24 cellular contexts compared by ENCODE assay signal in genomic region chr2:188609321-188610049, GRCh38.
DNase-seq lines count a peak whose midpoint lies in the region; ATAC-seq, FAIRE-seq and TF ChIP-seq lines count a peak whose summit lies in the region.
"Had no signal": no experiment of that assay in that cellular context is flagged by ENCODE, and none has a peak within 500 bp of the region (broad histone marks: within the 10 kb centered on the region; RNA-seq: fewer than 3 reads in every experiment).

No MANE protein-coding gene starts in this region.

- H3K27me3 ChIP-seq in breast epithelium (no peaks in the 10 kb centered on the region), astrocyte (ENCODE audit: insufficient read depth, low read length) (no peaks in the 10 kb centered on the region), mesenchymal stem cell (ENCODE audit: control insufficient read depth in 1 of 2, insufficient read depth in 1 of 2, low read length in 2 of 2) (no peaks in the 10 kb centered on the region), foreskin keratinocyte (no peaks in the 10 kb centered on the region)
- H3K27me3 ChIP-seq: Peyer's patch, right atrium auricular region had no signal

- H2BK5ac ChIP-seq in mesenchymal stem cell (ENCODE audit: low read depth, low read length, poor library complexity, severe bottlenecking) = no peak overlapping the region

- intact Hi-C loops in MCF 10A (cut with micrococcal nuclease) = no loop called here
- intact Hi-C loops in breast epithelium (cut with DNase I; ENCODE audit: low total_unique reads) = no loop called here

- CTCF ChIA-PET in MCF 10A (lab: Yijun Ruan, JAX) (interaction anchor here (0.7 kb wide), 1 partner anchor 22 kb away, joined by 3 read pairs; no protein-coding TSS in a partner anchor), T-cell (lab: Charles Lee) (no interaction called here)
- CTCF ChIA-PET in activated CD8-positive, alpha-beta memory T cell treated with anti-CD3 and anti-CD28 coated beads, Interleukin-2, amount 10 ng/mL, durations not matched to agents 7 days and 5 days (lab: Charles Lee) = no interaction called here

- H3K14ac ChIP-seq in mesenchymal stem cell (ENCODE audit: low read length in 2 of 2) = no peak overlapping the region

- H3K27ac Mint-ChIP-seq in MCF 10A (ENCODE audit: low read depth, unreplicated experiment) = no peak overlapping the region
- H3K27ac Mint-ChIP-seq in astrocyte (ENCODE audit: unreplicated experiment) = no peak overlapping the region
- no peak overlapping the region for H3K27ac Mint-ChIP-seq in activated CD8-positive, alpha-beta memory T cell treated with anti-CD3 and anti-CD28 coated beads, Interleukin-2, amount 10 ng/mL, durations not matched to agents 7 days and 5 days
- no peak overlapping the region for H3K27ac Mint-ChIP-seq in T-cell
- H3K27ac Mint-ChIP-seq: GM23338; naive B cell; T-helper 2 cell treated with Interferon-gamma antibody and Interleukin-4, amounts not matched to agents 5 μg/mL and 100 μg/mL, for 36 hours had no signal

- WGBS in mesenchymal stem cell = 100% methylated on average over 1 of the region's 1 CpG

- no peak overlapping the region for H3K18ac ChIP-seq in mesenchymal stem cell (ENCODE audit: low read depth in 1 of 2, low read length in 2 of 2)

- no peaks in the 10 kb centered on the region for H3K79me1 ChIP-seq in mesenchymal stem cell (replicated peaks; ENCODE audit: low read length, poor library complexity, severe bottlenecking)

- H3K4me3 Mint-ChIP-seq in MCF 10A (ENCODE audit: unreplicated experiment) = no peak overlapping the region
- no peak overlapping the region for H3K4me3 Mint-ChIP-seq in astrocyte (ENCODE audit: unreplicated experiment)
- H3K4me3 Mint-ChIP-seq in activated CD8-positive, alpha-beta memory T cell treated with anti-CD3 and anti-CD28 coated beads, Interleukin-2, amount 10 ng/mL, durations not matched to agents 7 days and 5 days = no peak overlapping the region
- no peak overlapping the region for H3K4me3 Mint-ChIP-seq in T-cell
- H3K4me3 Mint-ChIP-seq: GM23338; naive B cell; T-helper 2 cell treated with Interferon-gamma antibody and Interleukin-4, amounts not matched to agents 5 μg/mL and 100 μg/mL, for 36 hours had no signal

- no peak overlapping the region for H3K9ac ChIP-seq in astrocyte (ENCODE audit: low read length)
- H3K9ac ChIP-seq in mesenchymal stem cell (ENCODE audit: low read length) = no peak overlapping the region

- no peak overlapping the region for H4K91ac ChIP-seq in mesenchymal stem cell (ENCODE audit: low read length)

- H3K36me3 ChIP-seq in breast epithelium (no peaks in the 10 kb centered on the region), astrocyte (ENCODE audit: insufficient read depth, low read length) (no peaks in the 10 kb centered on the region), mesenchymal stem cell (ENCODE audit: control insufficient read depth in 1 of 2, insufficient read depth in 2 of 2, low read depth in 1 of 2, low read length in 2 of 2) (peaks cover 0 to 4% of the 10 kb centered on the region in 2 experiments)
- H3K36me3 ChIP-seq: Peyer's patch, right atrium auricular region had no signal

- peaks cover 0 to 3% of the 10 kb centered on the region in 2 donors for H3K9me3 ChIP-seq in breast epithelium
- H3K9me3 ChIP-seq in astrocyte (ENCODE audit: insufficient read depth, low read depth, low read length) = no peaks in the 10 kb centered on the region
- H3K9me3 ChIP-seq in mesenchymal stem cell (ENCODE audit: control insufficient read depth, low read length) = peaks cover 12% of the 10 kb centered on the region
- H3K9me3 ChIP-seq: Peyer's patch, right atrium auricular region had no signal

- POLR2A ChIA-PET in MCF 10A (lab: Yijun Ruan, JAX) (interaction anchor here (0.5 to 0.7 kb wide), 3 partner anchors 24 to 85 kb away, joined by 3 to 4 read pairs (median 3); no protein-coding TSS in a partner anchor), T-cell (lab: Charles Lee) (no interaction called here)

- H3K9me3 Mint-ChIP-seq in MCF 10A (ENCODE audit: unreplicated experiment) = no peaks in the 10 kb centered on the region
- H3K9me3 Mint-ChIP-seq in astrocyte (ENCODE audit: unreplicated experiment) = no peaks in the 10 kb centered on the region
- H3K9me3 Mint-ChIP-seq in activated CD8-positive, alpha-beta memory T cell treated with anti-CD3 and anti-CD28 coated beads, Interleukin-2, amount 10 ng/mL, durations not matched to agents 7 days and 5 days (ENCODE audit: low read depth) = peaks cover 2% of the 10 kb centered on the region
- no peaks in the 10 kb centered on the region for H3K9me3 Mint-ChIP-seq in T-cell
- H3K9me3 Mint-ChIP-seq: T-helper 2 cell treated with Interferon-gamma antibody and Interleukin-4, amounts not matched to agents 5 μg/mL and 100 μg/mL, for 36 hours had no signal

- H2BK12ac ChIP-seq in mesenchymal stem cell (ENCODE audit: low read length in 2 of 2) = peak overlapping the region in 1 of 2 experiments; percentile 31

- TF ChIP-seq CTCF in MCF 10A (IDR thresholded peaks at IDR 0.05; ENCODE audit: unreplicated experiment) (no peak), breast epithelium (IDR thresholded peaks at IDR 0.05) (no peak), astrocyte (IDR thresholded peaks at IDR 0.05; ENCODE audit: insufficient read depth, low read depth, low read length) (no peak), foreskin keratinocyte (conservative IDR thresholded peaks at IDR 0.05) (no peak)

- H3K4me1 ChIP-seq in breast epithelium = no peaks in the 10 kb centered on the region
- H3K4me1 ChIP-seq in astrocyte (ENCODE audit: insufficient read depth, low read length) = peaks cover 3% of the 10 kb centered on the region
- H3K4me1 ChIP-seq in mesenchymal stem cell (ENCODE audit: control insufficient read depth, insufficient read depth, low read depth, low read length) = peaks cover 2% of the 10 kb centered on the region
- H3K4me1 ChIP-seq in foreskin keratinocyte = no peaks in the 10 kb centered on the region
- H3K4me1 ChIP-seq: right atrium auricular region had no signal

- H3K27ac ChIP-seq in breast epithelium (no peak overlapping the region), astrocyte (ENCODE audit: low read depth, low read length) (no peak overlapping the region), mesenchymal stem cell (ENCODE audit: low read length, poor library complexity, severe bottlenecking) (no peak overlapping the region), foreskin keratinocyte (no peak overlapping the region)
- H3K27ac ChIP-seq: C4-2B, right atrium auricular region had no signal

- FAIRE-seq in astrocyte (lab: Jason Lieb, UNC) = no peak
- FAIRE-seq: A204.1, colon, keratinocyte had no signal

- no peak overlapping the region for H3K4me3 ChIP-seq in breast epithelium
- no peak overlapping the region for H3K4me3 ChIP-seq in astrocyte (ENCODE audit: insufficient read depth, low read depth, low read length)
- no peak overlapping the region for H3K4me3 ChIP-seq in mesenchymal stem cell (ENCODE audit: insufficient read depth in 1 of 2, low read depth in 1 of 2, low read length in 2 of 2)
- H3K4me3 ChIP-seq: GM23338, Peyer's patch, right atrium auricular region had no signal

- TF ChIP-seq POLR2A in breast epithelium (IDR thresholded peaks at IDR 0.05) = no peak

- peak; percentile 7 for DNase-seq in MCF 10A (ENCODE audit: unreplicated experiment)
- DNase-seq in breast epithelium (ENCODE audit: low spot score in 2 of 2) = no peak
- peak; percentile 75 for DNase-seq in astrocyte (ENCODE audit: low read depth)
- peak; percentile 50 for DNase-seq in glomerular visceral epithelial cell (ENCODE audit: extremely low spot score)
- no peak for DNase-seq in activated CD8-positive, alpha-beta memory T cell treated with anti-CD3 and anti-CD28 coated beads, Interleukin-2, amount 10 ng/mL, durations not matched to agents 7 days and 5 days
- DNase-seq in T-cell = no peak
- no peak for DNase-seq in mesenchymal stem cell
- no peak for DNase-seq in foreskin keratinocyte
- DNase-seq: activated CD4-positive, alpha-beta T cell treated with anti-CD3 and anti-CD28 coated beads, Interleukin-2, amount 50 U/mL, for 4 hours; activated naive CD4-positive, alpha-beta T cell; anterior cingulate cortex; hippocampal formation; KBM-7; naive B cell; NCI-H2029 treated with DMSO at 0.1 percent for 48 hours; Peyer's patch; stimulated activated CD8-positive, alpha-beta memory T cell treated with anti-CD3 and anti-CD28 coated beads, Interleukin-4, amount 100 ng/mL, for 48 hours had no signal

- H4K8ac ChIP-seq in mesenchymal stem cell (ENCODE audit: low read length) = no peak overlapping the region

- H3K23ac ChIP-seq in mesenchymal stem cell (ENCODE audit: low read length in 2 of 2) = no peak overlapping the region

- no peak overlapping the region for H3K4ac ChIP-seq in mesenchymal stem cell (ENCODE audit: low read depth in 1 of 2, low read length in 2 of 2)

- no TSS peak for BruUV-seq in MCF 10A (replicated peaks; lab: Mats Ljungman, UMichigan)

- no peaks in the 10 kb centered on the region for H3K79me2 ChIP-seq in astrocyte (ENCODE audit: insufficient read depth, low read length)

- no peak overlapping the region for H3K4me2 ChIP-seq in astrocyte (ENCODE audit: low read length)
- no peak overlapping the region for H3K4me2 ChIP-seq in mesenchymal stem cell (ENCODE audit: low read length, poor library complexity, severe bottlenecking)
- H3K4me2 ChIP-seq: GM23338 had no signal

- no peak for ATAC-seq in activated CD8-positive, alpha-beta memory T cell treated with anti-CD3 and anti-CD28 coated beads, Interleukin-2, amount 10 ng/mL, durations not matched to agents 7 days and 5 days
- no peak for ATAC-seq in T-cell (replicated peaks in 1 of 4)
- ATAC-seq in foreskin keratinocyte = no peak
- ATAC-seq: GM23338 had no signal

- H3K27me3 Mint-ChIP-seq in MCF 10A (ENCODE audit: insufficient read depth, unreplicated experiment) (no peaks in the 10 kb centered on the region), astrocyte (ENCODE audit: low read depth, unreplicated experiment) (no peaks in the 10 kb centered on the region), T-cell (no peaks in the 10 kb centered on the region)
- H3K27me3 Mint-ChIP-seq in activated CD8-positive, alpha-beta memory T cell treated with anti-CD3 and anti-CD28 coated beads, Interleukin-2, amount 10 ng/mL, durations not matched to agents 7 days and 5 days = no peaks in the 10 kb centered on the region
- H3K27me3 Mint-ChIP-seq: naive B cell had no signal

- H2AFZ ChIP-seq in astrocyte (ENCODE audit: low read depth, low read length) = no peak overlapping the region
- no peak overlapping the region for H2AFZ ChIP-seq in mesenchymal stem cell (ENCODE audit: low read depth, low read length)
- H2AFZ ChIP-seq: GM23338 had no signal

- no peak overlapping the region for H2BK120ac ChIP-seq in mesenchymal stem cell (ENCODE audit: low read depth, low read length)

- H3K4me1 Mint-ChIP-seq in MCF 10A (ENCODE audit: insufficient read depth, unreplicated experiment) = no peaks in the 10 kb centered on the region
- peaks cover 14% of the 10 kb centered on the region for H3K4me1 Mint-ChIP-seq in astrocyte (ENCODE audit: low read depth, unreplicated experiment)
- H3K4me1 Mint-ChIP-seq in activated CD8-positive, alpha-beta memory T cell treated with anti-CD3 and anti-CD28 coated beads, Interleukin-2, amount 10 ng/mL, durations not matched to agents 7 days and 5 days = no peaks in the 10 kb centered on the region
- no peaks in the 10 kb centered on the region for H3K4me1 Mint-ChIP-seq in T-cell
- H3K4me1 Mint-ChIP-seq: GM23338, naive B cell had no signal

- H2AK5ac ChIP-seq in mesenchymal stem cell (ENCODE audit: low read length, severe bottlenecking) = no peak overlapping the region

- H3K36me3 Mint-ChIP-seq in MCF 10A (ENCODE audit: insufficient read depth, unreplicated experiment) (no peaks in the 10 kb centered on the region), astrocyte (ENCODE audit: low read depth, unreplicated experiment) (peaks cover 2% of the 10 kb centered on the region), T-cell (no peaks in the 10 kb centered on the region)
- no peaks in the 10 kb centered on the region for H3K36me3 Mint-ChIP-seq in activated CD8-positive, alpha-beta memory T cell treated with anti-CD3 and anti-CD28 coated beads, Interleukin-2, amount 10 ng/mL, durations not matched to agents 7 days and 5 days
- H3K36me3 Mint-ChIP-seq: naive B cell had no signal

- no peaks in the 10 kb centered on the region for H4K20me1 ChIP-seq in astrocyte (ENCODE audit: insufficient read depth, low read length)

- H2BK15ac ChIP-seq in mesenchymal stem cell (ENCODE audit: low read depth, poor library complexity, severe bottlenecking) = no peak overlapping the region

Comparison
In these comparisons a context has a peak if more than half of its experiments do, and no peak if none do; other contexts are left out.
1. DNase-seq: peak in MCF 10A (single experiment), astrocyte (single experiment) and glomerular visceral epithelial cell (single experiment); none in breast epithelium (0 of 2), activated CD8-positive, alpha-beta memory T cell treated with anti-CD3 and anti-CD28 coated beads, Interleukin-2, amount 10 ng/mL, durations not matched to agents 7 days and 5 days (single experiment), T-cell (0 of 34), mesenchymal stem cell (single experiment) and foreskin keratinocyte (0 of 2).